In genomic region chr15:88269371-88270062, GRCh38 we compare ENCODE assay signal across 23 cellular contexts. TPM values are rescaled to one million over a fixed set of nuclear protein-coding genes. Genes with fewer than 3 reads are reported as not detected.
"Had no signal": no experiment of that assay in that cellular context is flagged by ENCODE, and none has a peak within 500 bp of the region (broad histone marks: within the 10 kb centered on the region; RNA-seq: fewer than 3 reads in every experiment).

No MANE protein-coding gene starts in this region.

- H3K9me3 ChIP-seq: SJSA1, SK-N-SH had no signal

- H3K4me2 ChIP-seq: KMS-11, SK-N-SH had no signal

- H3K27ac ChIP-seq: KMS-11, SJSA1 had no signal

- H3K4me1 ChIP-seq: SJSA1 had no signal

- H3K9me3 Mint-ChIP-seq: IgD-negative memory B cell had no signal

- H3K36me3 Mint-ChIP-seq: IgD-negative memory B cell had no signal

- H3K4me1 Mint-ChIP-seq: IgD-negative memory B cell had no signal

- H3K27me3 ChIP-seq: SJSA1 had no signal

- DNase-seq: Kasumi-1, MM.1S, NCI-H1105, NCI-H1417, NCI-H1436 treated with DMSO at 0.1 percent for 48 hours, NCI-H1694, NCI-H187 treated with DMSO at 0.1 percent for 48 hours, NCI-H2029 treated with DMSO at 0.1 percent for 48 hours, NCI-H2107, NCI-H2227 treated with DMSO at 0.1 percent for 48 hours, NCI-H510A, NCI-H524 treated with DMSO at 0.1 percent for 48 hours, NCI-H69, NCI-H774, Right ventricle myocardium superior, RPMI8226, SIG-M5, SK-N-SH, SW 1271 had no signal

- H3K9ac ChIP-seq: KMS-11, SK-N-SH had no signal

- ATAC-seq: K562 had no signal

- H3K36me3 ChIP-seq: SJSA1 had no signal

- H3K4me3 ChIP-seq: K562, SJSA1 had no signal

- H3K27ac Mint-ChIP-seq: IgD-negative memory B cell had no signal

- H3K4me3 Mint-ChIP-seq: IgD-negative memory B cell had no signal

RNA-seq across cellular contexts. Expression of gene NTRK3, which starts 13.0 kb away (rescaled TPM):
- total RNA-seq: SJSA1 had no signal
- polyA plus RNA-seq: IgD-negative memory B cell had no signal
